Comparison of ENCODE assay signal across 10 cellular contexts in genomic region chr13:30002577-30002976, GRCh38.
DNase-seq lines count a peak whose midpoint lies in the region; ATAC-seq and TF ChIP-seq lines count a peak whose summit lies in the region.
"Had no signal": no experiment of that assay in that cellular context is flagged by ENCODE, and none has a peak within 500 bp of the region (broad histone marks: within the 10 kb centered on the region; RNA-seq: fewer than 3 reads in every experiment).

No MANE protein-coding gene starts in this region.

- H3K4me3 Mint-ChIP-seq in immature natural killer cell (no peak overlapping the region), WTC11 (no peak overlapping the region)
- H3K4me3 Mint-ChIP-seq: CD4-positive, alpha-beta T cell had no signal

- peaks cover 0 to 3% (median 0%) of the 10 kb centered on the region in 3 donors for H3K36me3 Mint-ChIP-seq in immature natural killer cell
- H3K36me3 Mint-ChIP-seq in WTC11 = no peaks in the 10 kb centered on the region

- H3K4me1 Mint-ChIP-seq in immature natural killer cell = peaks cover 7 to 17% of the 10 kb centered on the region in 2 donors
- H3K4me1 Mint-ChIP-seq in WTC11 = peaks cover 4% of the 10 kb centered on the region; the same call in 1 of the 2 replicates

- ATAC-seq in RWPE2 (ENCODE audit: low read depth) = peak; percentile 96
- no peak for ATAC-seq in WTC11
- ATAC-seq in GM18873 (IDR thresholded peaks at IDR 0.05; ENCODE audit: low FRiP score, unreplicated experiment) = no peak
- no peak for ATAC-seq in left lobe of liver

- H3K27me3 ChIP-seq in RWPE2 (ENCODE audit: insufficient read depth, poor library complexity, severe bottlenecking) = no peaks in the 10 kb centered on the region

- H3K9me3 Mint-ChIP-seq in immature natural killer cell (no peaks in the 10 kb centered on the region), WTC11 (no peaks in the 10 kb centered on the region)
- H3K9me3 Mint-ChIP-seq: CD4-positive, alpha-beta T cell had no signal

- TF ChIP-seq CTCF in RWPE2 (IDR thresholded peaks at IDR 0.05; ENCODE audit: poor library complexity, severe bottlenecking) = no peak
- TF ChIP-seq CTCF in fibroblast of the aortic adventitia (IDR thresholded peaks at IDR 0.05; ENCODE audit: insufficient read depth, low read length) = no peak
- TF ChIP-seq CTCF in WTC11 (IDR thresholded peaks at IDR 0.05) = no peak

- peaks cover 10% of the 10 kb centered on the region for H3K4me1 ChIP-seq in RWPE2 (ENCODE audit: insufficient read depth, poor library complexity, severe bottlenecking)

- H3K27ac Mint-ChIP-seq in immature natural killer cell = no peak overlapping the region
- no peak overlapping the region for H3K27ac Mint-ChIP-seq in WTC11
- H3K27ac Mint-ChIP-seq: CD4-positive, alpha-beta T cell had no signal

- no peak overlapping the region for H3K4me3 ChIP-seq in RWPE2 (ENCODE audit: severe bottlenecking)
- H3K4me3 ChIP-seq in fibroblast of the aortic adventitia (ENCODE audit: low read depth, low read length) = no peak overlapping the region

- CTCF ChIA-PET in WTC11 (lab: Charles Lee) = no interaction called here

- H3K36me3 ChIP-seq in RWPE2 (ENCODE audit: low read depth) = no peaks in the 10 kb centered on the region

- H3K27me3 Mint-ChIP-seq in immature natural killer cell (ENCODE audit: low read depth in 3 of 3) (peaks cover 0 to 6% (median 3%) of the 10 kb centered on the region in 3 donors), WTC11 (ENCODE audit: low read depth) (no peaks in the 10 kb centered on the region; the same call in 1 of the 2 replicates)
- H3K27me3 Mint-ChIP-seq: CD4-positive, alpha-beta T cell had no signal

- DNase-seq in A172 (ENCODE audit: low spot score) = peak; percentile 69
- DNase-seq in Daoy (ENCODE audit: low read depth) = peak; percentile 43
- no peak for DNase-seq in RWPE2 (ENCODE audit: low spot score)
- DNase-seq in fibroblast of the aortic adventitia (ENCODE audit: low read depth) = peak; percentile 89
- DNase-seq in immature natural killer cell = no peak
- DNase-seq in WTC11 (ENCODE audit: low spot score) = no peak
- no peak for DNase-seq in left lobe of liver (ENCODE audit: low spot score)
- DNase-seq: CD4-positive, alpha-beta T cell; NCI-H1694 treated with DMSO at 0.1 percent for 48 hours had no signal

- POLR2A ChIA-PET in WTC11 (lab: Charles Lee) = no interaction called here

- H3K9me3 ChIP-seq in RWPE2 (ENCODE audit: severe bottlenecking) = no peaks in the 10 kb centered on the region

- H3K27ac ChIP-seq in RWPE2 (ENCODE audit: poor library complexity, severe bottlenecking) = peak overlapping the region; percentile 4

TF ChIP-seq in WTC11, 78 proteins besides CTCF, POLR2A, EP300 and RAD21:
- TF ChIP-seq RELA (CRISPR knock-in tag; IDR thresholded peaks at IDR 0.05; ENCODE audit: borderline replicate concordance) (no peak), FOXP4 (CRISPR knock-in tag; IDR thresholded peaks at IDR 0.05) (no peak), MXD4 (CRISPR knock-in tag; IDR thresholded peaks at IDR 0.05; ENCODE audit: borderline replicate concordance) (no peak), ZNF512 (CRISPR knock-in tag; IDR thresholded peaks at IDR 0.05; ENCODE audit: borderline replicate concordance) (no peak), TCF7 (CRISPR knock-in tag; IDR thresholded peaks at IDR 0.05; ENCODE audit: low read depth) (no peak), ZNF671 (CRISPR knock-in tag; IDR thresholded peaks at IDR 0.05) (no peak)
TF ChIP-seq in WTC11: peak in this region for 0.

Comparison
In these comparisons a context has a peak if more than half of its experiments do, and no peak if none do; other contexts are left out.
1. DNase-seq: peak in A172 (single experiment), Daoy (single experiment) and fibroblast of the aortic adventitia (single experiment); none in RWPE2 (single experiment), immature natural killer cell (0 of 3), WTC11 (single experiment) and left lobe of liver (single experiment).